ENCODE assay signal across 16 cellular contexts in the genomic region with DNA sequence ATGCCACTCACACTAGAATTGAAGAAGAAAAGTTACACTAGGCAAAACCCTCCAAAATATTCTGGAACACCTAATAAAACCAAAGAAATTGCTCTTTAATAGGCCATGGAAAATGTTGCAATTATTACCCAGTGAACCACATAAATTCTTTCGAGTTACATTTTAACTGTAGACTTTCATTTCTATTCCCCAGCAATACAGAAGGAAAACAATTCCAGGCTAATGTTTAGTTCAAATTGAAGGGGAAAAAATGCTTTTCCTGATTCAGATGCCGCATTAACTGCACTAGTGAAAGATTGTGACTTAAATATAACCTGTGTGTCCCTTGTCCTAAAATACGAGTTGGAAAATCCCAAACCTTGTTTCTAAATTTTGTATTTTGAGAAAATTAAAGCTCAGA.
"Had no signal": no experiment of that assay in that cellular context is flagged by ENCODE, and none has a peak within 500 bp of the region (broad histone marks: within the 10 kb centered on the region; RNA-seq: fewer than 3 reads in every experiment).

No MANE protein-coding gene starts in this region.

- H3K27me3 ChIP-seq: ascending aorta, cardiac muscle cell, SJCRH30 had no signal

- DNase-seq: activated CD4-positive, alpha-beta T cell treated with anti-CD3 and anti-CD28 coated beads, Interleukin-2, amount 10 ng/mL, durations not matched to agents 24 days and 14 days; activated CD4-positive, alpha-beta T cell treated with anti-CD3 and anti-CD28 coated beads, Interleukin-2, amount 50 U/mL, for 4 hours; activated effector memory CD4-positive, alpha-beta T cell treated with anti-CD3 and anti-CD28 coated beads, Interleukin-2, amount 50 U/mL, for 16 hours; activated naive CD4-positive, alpha-beta T cell treated with Interleukin-2 at 50 U/mL for 16 hours; activated naive CD8-positive, alpha-beta T cell treated with anti-CD3 and anti-CD28 coated beads, Interleukin-2, amount 10 ng/mL, durations not matched to agents 7 days and 5 days; activated T-cell treated with anti-CD3 and anti-CD28 coated beads, Interleukin-2, amount 50 U/mL, for 1 hour; NCI-H1417 treated with DMSO at 0.1 percent for 48 hours; NCI-H2081 treated with DMSO at 0.1 percent for 48 hours; NK-92 treated with Interleukin-12 subunit alpha and Interleukin-12 subunit beta, amount 100 ng/mL, for 24 hours had no signal

- H3K36me3 ChIP-seq: ascending aorta, cardiac muscle cell, SJCRH30 had no signal

- H3K27ac ChIP-seq: ascending aorta, cardiac muscle cell, SJCRH30, SK-N-MC had no signal

- ATAC-seq: activated CD8-positive, alpha-beta T cell treated with anti-CD3 and anti-CD28 coated beads for 36 hours; activated T-cell treated with anti-CD3 and anti-CD28 coated beads, Interleukin-2, amount 50 U/mL, for 72 hours; activated T-helper 17 cell treated with anti-CD3 and anti-CD28 coated beads, Interleukin-2, amount 50 U/mL, for 72 hours had no signal

- H3K4me3 ChIP-seq: ascending aorta, cardiac muscle cell, SJCRH30, SK-N-MC had no signal

- H3K9me3 ChIP-seq: ascending aorta, SJCRH30 had no signal

- H3K4me1 ChIP-seq: ascending aorta, SJCRH30 had no signal
